25 cellular contexts compared by ENCODE assay signal in genomic region chr2:101948625-101949150, GRCh38. TPM values are rescaled to one million over a fixed set of nuclear protein-coding genes. Genes with fewer than 3 reads are reported as not detected.
"Had no signal": no experiment of that assay in that cellular context is flagged by ENCODE, and none has a peak within 500 bp of the region (broad histone marks: within the 10 kb centered on the region; RNA-seq: fewer than 3 reads in every experiment).

No MANE protein-coding gene starts in this region.

- DNase-seq: effector CD8-positive, alpha-beta T cell; endodermal cell; gastrocnemius medialis; head of caudate nucleus; mesendoderm; midbrain; naive thymus-derived CD8-positive, alpha-beta T cell; nephron progenitor cell; nucleus accumbens; stimulated activated CD4-positive, alpha-beta T cell treated with anti-CD3 and anti-CD28 coated beads, Interleukin-12 subunit alpha, Interleukin-12 subunit beta, amount 100 ng/mL, for 4 hours; stimulated activated CD4-positive, alpha-beta T cell treated with anti-CD3 and anti-CD28 coated beads, Interleukin-4, amount 100 ng/mL, for 4 hours; stimulated activated naive CD4-positive, alpha-beta T cell; transverse colon; upper lobe of right lung; uterus had no signal

- H3K4me3 ChIP-seq: gastrocnemius medialis, lung, prostate gland, right atrium auricular region, smooth muscle cell, suprapubic skin, transverse colon, upper lobe of right lung, uterus had no signal

- H3K4me1 ChIP-seq: gastrocnemius medialis, prostate gland, right atrium auricular region, transverse colon, upper lobe of right lung, uterus had no signal

- H3K36me3 ChIP-seq: gastrocnemius medialis, prostate gland, right atrium auricular region, suprapubic skin, transverse colon, upper lobe of right lung, uterus had no signal

- ATAC-seq: gastrocnemius medialis; left lobe of liver; naive thymus-derived CD8-positive, alpha-beta T cell; sciatic nerve; upper lobe of right lung had no signal

- H3K9me3 ChIP-seq: gastrocnemius medialis, prostate gland, suprapubic skin, transverse colon, upper lobe of right lung, uterus had no signal

RNA-seq across cellular contexts. Expression of gene IL1R2, which starts 43.1 kb away (rescaled TPM):
- total RNA-seq: glomerular endothelial cell; myocyte; naive thymus-derived CD8-positive, alpha-beta T cell; osteocyte had no signal
